23 cellular contexts compared by ENCODE assay signal in genomic region chr20:48578397-48579098, GRCh38.
DNase-seq lines count a peak whose midpoint lies in the region; ATAC-seq, FAIRE-seq and TF ChIP-seq lines count a peak whose summit lies in the region.
"Had no signal": no experiment of that assay in that cellular context is flagged by ENCODE, and none has a peak within 500 bp of the region (broad histone marks: within the 10 kb centered on the region; RNA-seq: fewer than 3 reads in every experiment).

No MANE protein-coding gene starts in this region.

- H3K4me3 Mint-ChIP-seq in activated naive CD4-positive, alpha-beta T cell treated with anti-CD3 and anti-CD28 coated beads, Interleukin-2, amount 50 U/mL, for 24 hours, result no peak overlapping the region
- H3K4me3 Mint-ChIP-seq: GM23338 had no signal

- H3K27me3 ChIP-seq in GM12878 (replicated peaks in 1 of 2; ENCODE audit: control insufficient read depth in 2 of 2, insufficient read depth in 2 of 2, low read length in 1 of 2) (no peaks in the 10 kb centered on the region; a peak in 1 of 4 replicates), sigmoid colon (peaks cover 0 to 9% (median 0%) of the 10 kb centered on the region in 3 donors)
- H3K27me3 ChIP-seq: thyroid gland had no signal

- WGBS in GM12878 (ENCODE audit: insufficient coverage, insufficient replicate concordance, low lambda C conversion rate, missing lambda C conversion rate), result 34% methylated on average over 11 of the region's 11 CpGs
- WGBS in sigmoid colon, 2 donors, result 80 to 85% methylated on average over 11 of the region's 11 CpGs

- H3K36me3 ChIP-seq in GM12878 (ENCODE audit: control insufficient read depth in 2 of 2, insufficient read depth in 2 of 2, low read length in 1 of 2) (no peaks in the 10 kb centered on the region), sigmoid colon (no peaks in the 10 kb centered on the region)
- H3K36me3 ChIP-seq: adrenal gland, left ventricle myocardium inferior, thyroid gland had no signal

- H3K79me2 ChIP-seq in GM12878 (ENCODE audit: control insufficient read depth, insufficient read depth, low read length), result no peaks in the 10 kb centered on the region

- no peaks in the 10 kb centered on the region for H4K20me1 ChIP-seq in GM12878 (ENCODE audit: control insufficient read depth, insufficient read depth)

- H3K9ac ChIP-seq in GM12878 (ENCODE audit: control insufficient read depth, insufficient read depth, low read length), result no peak overlapping the region

- BruUV-seq in GM12878 (replicated peaks; lab: Mats Ljungman, UMichigan), result no TSS peak

- TF ChIP-seq EP300 in GM12878 (IDR thresholded peaks at IDR 0.05; ENCODE audit: borderline replicate concordance in 1 of 2, control insufficient read depth in 1 of 2, low read depth in 2 of 2, low read length in 2 of 2) (no peak), sigmoid colon (IDR thresholded peaks at IDR 0.05) (no peak)

- no peak overlapping the region for H3K27ac ChIP-seq in GM12878 (ENCODE audit: control insufficient read depth, insufficient read depth)
- no peak overlapping the region for H3K27ac ChIP-seq in sigmoid colon
- H3K27ac ChIP-seq: adrenal gland, left ventricle myocardium inferior, thyroid gland had no signal

- FAIRE-seq in GM12878 (lab: Jason Lieb, UNC), result no peak

- ATAC-seq in GM12878 (no peak), HG03520 (IDR thresholded peaks at IDR 0.05; ENCODE audit: unreplicated experiment) (no peak)
- ATAC-seq: GM23338 had no signal

- TF ChIP-seq CTCF in GM12878 (IDR thresholded peaks at IDR 0.05 in 2 of 3, conservative IDR thresholded peaks at IDR 0.05 in 1 of 3; ENCODE audit: control insufficient read depth in 2 of 3, extremely low read depth in 1 of 3, insufficient read depth in 1 of 3, low read depth in 3 of 3, low read length in 3 of 3), result peak; percentile 20 to 32 (median 30); a peak in 4 of 6 replicates
- TF ChIP-seq CTCF in sigmoid colon (IDR thresholded peaks at IDR 0.05), result no peak

- H3K4me2 ChIP-seq in GM12878 (ENCODE audit: control insufficient read depth, insufficient read depth), result no peak overlapping the region
- H3K4me2 ChIP-seq: GM23338 had no signal

- RAD21 ChIA-PET in GM12878 (lab: Charles Lee; ENCODE audit: unreplicated experiment), result no interaction called here

- no peaks in the 10 kb centered on the region for H3K36me3 Mint-ChIP-seq in activated naive CD4-positive, alpha-beta T cell treated with anti-CD3 and anti-CD28 coated beads, Interleukin-2, amount 50 U/mL, for 24 hours
- H3K36me3 Mint-ChIP-seq: CD4-positive, CD25-positive, alpha-beta regulatory T cell had no signal

- H3K9me3 ChIP-seq in GM12878 (replicated peaks; ENCODE audit: control insufficient read depth, insufficient read depth, low read length) (no peaks in the 10 kb centered on the region), sigmoid colon (no peaks in the 10 kb centered on the region)
- H3K9me3 ChIP-seq: adrenal gland, left ventricle myocardium inferior, thyroid gland had no signal

- H2AFZ ChIP-seq in GM12878 (ENCODE audit: control insufficient read depth, low read depth, low read length), result no peak overlapping the region
- H2AFZ ChIP-seq: GM23338 had no signal

- H3K27me3 Mint-ChIP-seq in activated naive CD4-positive, alpha-beta T cell treated with anti-CD3 and anti-CD28 coated beads, Interleukin-2, amount 50 U/mL, for 24 hours, result peaks cover 9% of the 10 kb centered on the region

- TF ChIP-seq POLR2A in GM12878 (IDR thresholded peaks at IDR 0.05; ENCODE audit: low read depth, low read length) (no peak), sigmoid colon (IDR thresholded peaks at IDR 0.05) (no peak)

- no peaks in the 10 kb centered on the region for H3K9me3 Mint-ChIP-seq in activated naive CD4-positive, alpha-beta T cell treated with anti-CD3 and anti-CD28 coated beads, Interleukin-2, amount 50 U/mL, for 24 hours
- H3K9me3 Mint-ChIP-seq: activated T-helper 2 cell treated with anti-CD3 and anti-CD28 coated beads, Interferon-gamma antibody, Interleukin-2, Interleukin-4, amounts not matched to agents 10 μg/mL and 5 μg/mL and 100 μg/mL, durations not matched to agents 14 hours and 24 hours and 36 hours; GM23338 had no signal

- H3K4me1 ChIP-seq in GM12878 (ENCODE audit: control insufficient read depth, insufficient read depth, low read length), result no peaks in the 10 kb centered on the region
- no peaks in the 10 kb centered on the region for H3K4me1 ChIP-seq in sigmoid colon
- H3K4me1 ChIP-seq: adrenal gland, thyroid gland had no signal

- peak; percentile 40; the same call in 1 of the 2 replicates for TF ChIP-seq RAD21 in GM12878 (IDR thresholded peaks at IDR 0.05; ENCODE audit: insufficient read depth, low read depth, low read length)

- DNase-seq in activated naive CD4-positive, alpha-beta T cell treated with Interleukin-2 at 50 U/mL for 16 hours, result no peak
- DNase-seq in HT-29 (ENCODE audit: low spot score) (peak; percentile 11), GM12878 (ENCODE audit: low read depth, low spot score) (no peak), sigmoid colon (peak; percentile 20), OCI-M1 (lab: John Stamatoyannopoulos, UW) (no peak), G401 (ENCODE audit: low spot score) (no peak)
- DNase-seq: adrenal gland; caudate nucleus; CD4-positive, CD25-positive, alpha-beta regulatory T cell; effector CD4-positive, alpha-beta T cell; head of caudate nucleus; KG1; left ventricle myocardium inferior; NCI-H187 treated with DMSO at 0.1 percent for 48 hours; occipital lobe; retina; stimulated activated naive CD4-positive, alpha-beta T cell; T-helper 9 cell; thyroid gland had no signal

- CTCF ChIA-PET in GM12878 (lab: Yijun Ruan, JAX), result no interaction called here

- POLR2A ChIA-PET in GM12878 (lab: Charles Lee), result no interaction called here

- peak overlapping the region; percentile 35 for H3K27ac Mint-ChIP-seq in activated naive CD4-positive, alpha-beta T cell treated with anti-CD3 and anti-CD28 coated beads, Interleukin-2, amount 50 U/mL, for 24 hours
- H3K27ac Mint-ChIP-seq: activated T-helper 2 cell treated with anti-CD3 and anti-CD28 coated beads, Interferon-gamma antibody, Interleukin-2, Interleukin-4, amounts not matched to agents 10 μg/mL and 5 μg/mL and 100 μg/mL, durations not matched to agents 14 hours and 24 hours and 36 hours; GM23338 had no signal

- intact Hi-C loops in GM12878 (cut with micrococcal nuclease; ENCODE audit: unreplicated experiment), result no loop called here
- intact Hi-C loops in sigmoid colon (cut with DNase I), result no loop called here

- in situ Hi-C loops in GM12878 (cut with MboI) (no loop called here), G401 (cut with HindIII; ENCODE audit: low sequenced_read_pairs) (no loop called here)

- SMC1A ChIA-PET in GM12878 (lab: Charles Lee; ENCODE audit: uncharacterized antibody, unreplicated experiment), result interaction anchor here (0.7 kb wide), 1 partner anchor 20 kb away, joined by 3 read pairs; no protein-coding TSS in a partner anchor

- H3K4me1 Mint-ChIP-seq in activated naive CD4-positive, alpha-beta T cell treated with anti-CD3 and anti-CD28 coated beads, Interleukin-2, amount 50 U/mL, for 24 hours, result no peaks in the 10 kb centered on the region
- H3K4me1 Mint-ChIP-seq: CD4-positive, CD25-positive, alpha-beta regulatory T cell had no signal

- H3K4me3 ChIP-seq in GM12878 (no peak overlapping the region), sigmoid colon (no peak overlapping the region)
- H3K4me3 ChIP-seq: adrenal gland, GM23338, left ventricle myocardium inferior, thyroid gland had no signal

TF ChIP-seq in GM12878, 131 proteins besides CTCF, POLR2A, EP300 and RAD21:
- TF ChIP-seq SMC3 (IDR thresholded peaks at IDR 0.05; ENCODE audit: borderline replicate concordance, low read length) (no peak), SREBF1 (IDR thresholded peaks at IDR 0.05; ENCODE audit: low read length) (no peak), KAT2A (conservative IDR thresholded peaks at IDR 0.05; ENCODE audit: control insufficient read depth, low read depth, low read length) (no peak), BHLHE40 (IDR thresholded peaks at IDR 0.05; ENCODE audit: borderline replicate concordance in 1 of 2, low read depth in 2 of 2, low read length in 1 of 2) (no peak), JUNB (IDR thresholded peaks at IDR 0.05) (no peak), MYB (IDR thresholded peaks at IDR 0.05; ENCODE audit: borderline replicate concordance, low read depth, low read length) (no peak), ZZZ3 (IDR thresholded peaks at IDR 0.05; ENCODE audit: control insufficient read depth, insufficient read length, low read depth) (no peak), NFXL1 (IDR thresholded peaks at IDR 0.05; ENCODE audit: borderline replicate concordance) (no peak), EZH2 (IDR thresholded peaks at IDR 0.05; ENCODE audit: borderline replicate concordance, control insufficient read depth, low read depth, low read length) (no peak)
TF ChIP-seq in GM12878: peak in this region for 0.

Comparison
In these comparisons a context has a peak if more than half of its experiments do, and no peak if none do; other contexts are left out.
1. DNase-seq: peak in HT-29 (single experiment) and sigmoid colon (single experiment); none in activated naive CD4-positive, alpha-beta T cell treated with Interleukin-2 at 50 U/mL for 16 hours (single experiment), GM12878 (single experiment), OCI-M1 (single experiment) and G401 (single experiment).
2. CTCF ChIP-seq: peak in GM12878 (3 of 3); none in sigmoid colon (0 of 4).